Comparison of ENCODE assay signal across 27 cellular contexts in genomic region chr12:109551108-109551507, GRCh38.
"Had no signal": no experiment of that assay in that cellular context is flagged by ENCODE, and none has a peak within 500 bp of the region (broad histone marks: within the 10 kb centered on the region; RNA-seq: fewer than 3 reads in every experiment).

No MANE protein-coding gene starts in this region.

- H3K36me3 Mint-ChIP-seq: stimulated activated effector memory CD8-positive, alpha-beta T cell treated with anti-CD3 and anti-CD28 coated beads, Interleukin-12 subunit alpha, Interleukin-12 subunit beta, amount 100 ng/mL, for 72 hours; stimulated activated memory B cell treated with anti-CD40 and anti-IgM and Interleukin-4, amounts not matched to agents 10 μg/mL and 1 μg/mL and 100 μg/mL, for 72 hours; stimulated activated naive B cell treated with anti-CD40 and anti-IgM and Interleukin-4, amounts not matched to agents 10 μg/mL and 1 μg/mL and 100 μg/mL, for 72 hours; type B pancreatic cell had no signal

- H3K36me3 ChIP-seq: stomach, suprapubic skin, thoracic aorta, thyroid gland, transverse colon, upper lobe of left lung, upper lobe of right lung, uterus, vagina had no signal

- DNase-seq: stimulated activated CD4-positive, alpha-beta T cell treated with anti-CD3 and anti-CD28 coated beads, Interleukin-2, amount 100 ng/mL, for 48 hours; stimulated activated CD4-positive, alpha-beta T cell treated with anti-CD3 and anti-CD28 coated beads, Interleukin-4, amount 100 ng/mL, for 1 hour; stimulated activated CD4-positive, alpha-beta T cell treated with anti-CD3 and anti-CD28 coated beads, Interleukin-4, amount 100 ng/mL, for 24 hours; stimulated activated CD4-positive, alpha-beta T cell treated with anti-CD3 and anti-CD28 coated beads, Interleukin-4, amount 100 ng/mL, for 4 hours; stimulated activated CD8-positive, alpha-beta memory T cell treated with anti-CD3 and anti-CD28 coated beads, Interleukin-4, amount 100 ng/mL, for 48 hours; stimulated activated naive B cell treated with anti-CD40 and anti-IgM and Interleukin-4, amounts not matched to agents 10 μg/mL and 1 μg/mL and 100 μg/mL, for 72 hours; stimulated activated naive CD4-positive, alpha-beta T cell; stimulated activated naive CD4-positive, alpha-beta T cell treated with Interleukin-2 at 50 U/mL for 16 hours; stimulated activated naive CD8-positive, alpha-beta T cell treated with anti-CD3 and anti-CD28 coated beads, Interleukin-15, amount 100 ng/mL, for 72 hours; stimulated activated naive CD8-positive, alpha-beta T cell treated with anti-CD3 and anti-CD28 coated beads, Interleukin-15, Interleukin-2, amounts not matched to agents 100 U/mL and 50 U/mL, for 24 hours; stomach; substantia nigra; testis; thyroid gland; tibial artery; transverse colon; upper lobe of left lung; upper lobe of right lung; uterus had no signal

- H3K9me3 Mint-ChIP-seq: stimulated activated effector memory CD8-positive, alpha-beta T cell treated with anti-CD3 and anti-CD28 coated beads, Interleukin-12 subunit alpha, Interleukin-12 subunit beta, amount 100 ng/mL, for 72 hours; stimulated activated memory B cell treated with anti-CD40 and anti-IgM and Interleukin-4, amounts not matched to agents 10 μg/mL and 1 μg/mL and 100 μg/mL, for 72 hours; stimulated activated naive B cell treated with anti-CD40 and anti-IgM and Interleukin-4, amounts not matched to agents 10 μg/mL and 1 μg/mL and 100 μg/mL, for 72 hours; stimulated activated naive CD8-positive, alpha-beta T cell treated with anti-CD3 and anti-CD28 coated beads, Interleukin-15, amount 100 ng/mL, for 72 hours; stimulated activated naive CD8-positive, alpha-beta T cell treated with anti-CD3 and anti-CD28 coated beads, Interleukin-15, Interleukin-2, amounts not matched to agents 100 ng/mL and 50 ng/mL, for 24 hours; type B pancreatic cell had no signal

- H3K27ac Mint-ChIP-seq: stimulated activated effector memory CD8-positive, alpha-beta T cell treated with anti-CD3 and anti-CD28 coated beads, Interleukin-12 subunit alpha, Interleukin-12 subunit beta, amount 100 ng/mL, for 72 hours; stimulated activated memory B cell treated with anti-CD40 and anti-IgM and Interleukin-4, amounts not matched to agents 10 μg/mL and 1 μg/mL and 100 μg/mL, for 72 hours; stimulated activated naive B cell treated with anti-CD40 and anti-IgM and Interleukin-4, amounts not matched to agents 10 μg/mL and 1 μg/mL and 100 μg/mL, for 72 hours; stimulated activated naive CD8-positive, alpha-beta T cell treated with anti-CD3 and anti-CD28 coated beads, Interleukin-15, amount 100 ng/mL, for 72 hours; stimulated activated naive CD8-positive, alpha-beta T cell treated with anti-CD3 and anti-CD28 coated beads, Interleukin-15, Interleukin-2, amounts not matched to agents 100 ng/mL and 50 ng/mL, for 24 hours; type B pancreatic cell had no signal

- H3K4me3 ChIP-seq: stomach, suprapubic skin, testis, thoracic aorta, thyroid gland, tibial artery, tibial nerve, transverse colon, upper lobe of left lung, upper lobe of right lung, uterus, vagina had no signal

- H3K4me1 ChIP-seq: tibial artery, tibial nerve, upper lobe of left lung, upper lobe of right lung, uterus, vagina had no signal

- H3K9me3 ChIP-seq: stomach, suprapubic skin, testis, thoracic aorta, thyroid gland, tibial artery, tibial nerve, transverse colon, upper lobe of left lung, upper lobe of right lung, uterus, vagina had no signal

- H3K4me3 Mint-ChIP-seq: stimulated activated effector memory CD8-positive, alpha-beta T cell treated with anti-CD3 and anti-CD28 coated beads, Interleukin-12 subunit alpha, Interleukin-12 subunit beta, amount 100 ng/mL, for 72 hours; stimulated activated memory B cell treated with anti-CD40 and anti-IgM and Interleukin-4, amounts not matched to agents 10 μg/mL and 1 μg/mL and 100 μg/mL, for 72 hours; stimulated activated naive B cell treated with anti-CD40 and anti-IgM and Interleukin-4, amounts not matched to agents 10 μg/mL and 1 μg/mL and 100 μg/mL, for 72 hours; stimulated activated naive CD8-positive, alpha-beta T cell treated with anti-CD3 and anti-CD28 coated beads, Interleukin-15, amount 100 ng/mL, for 72 hours; stimulated activated naive CD8-positive, alpha-beta T cell treated with anti-CD3 and anti-CD28 coated beads, Interleukin-15, Interleukin-2, amounts not matched to agents 100 ng/mL and 50 ng/mL, for 24 hours; type B pancreatic cell had no signal

- H3K27ac ChIP-seq: stomach, suprapubic skin, testis, thoracic aorta, thyroid gland, tibial artery, tibial nerve, transverse colon, upper lobe of left lung, upper lobe of right lung, uterus, vagina had no signal

- H3K4me1 Mint-ChIP-seq: stimulated activated memory B cell treated with anti-CD40 and anti-IgM and Interleukin-4, amounts not matched to agents 10 μg/mL and 1 μg/mL and 100 μg/mL, for 72 hours had no signal

- H3K27me3 ChIP-seq: testis, thyroid gland, uterus, vagina had no signal
